ENCODE assay signal across 8 cellular contexts in the genomic region with DNA sequence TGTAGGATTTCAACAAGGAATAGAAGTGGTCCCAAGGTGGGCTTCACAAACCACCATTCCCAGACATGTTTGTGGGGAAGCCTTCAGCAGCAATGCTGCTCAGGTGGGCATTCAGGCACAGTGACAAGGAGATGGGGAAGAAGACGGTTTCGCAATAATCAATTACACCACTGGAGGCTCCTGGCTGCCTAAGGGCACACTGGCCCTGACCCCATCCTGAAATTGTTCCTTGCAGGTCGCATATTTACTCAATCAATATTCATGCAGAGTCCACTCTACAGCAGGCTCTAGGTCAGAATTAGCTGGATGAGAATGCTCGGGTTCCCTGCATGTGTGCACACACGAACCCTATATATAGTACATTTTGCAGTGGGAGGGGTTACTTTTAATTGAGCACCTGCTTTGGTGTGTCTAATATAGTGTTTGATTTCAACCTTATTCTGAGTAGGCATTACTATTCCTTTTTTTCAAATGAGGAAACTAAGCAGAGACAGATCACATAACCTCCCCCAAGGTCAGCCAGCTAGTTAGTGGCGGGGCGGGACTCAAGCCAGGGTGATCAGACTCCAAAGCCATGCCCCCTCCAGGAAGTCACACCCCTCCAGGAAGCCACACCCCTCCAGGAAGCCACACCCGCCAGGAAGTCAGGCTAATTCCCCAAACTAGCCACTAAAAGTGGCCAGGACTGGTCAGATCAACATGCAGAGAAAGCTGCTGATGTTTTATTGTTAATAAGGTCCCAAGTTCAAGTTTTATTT.
A peak's percentile ranks its signal among the peaks of the same experiment; 100 is the strongest.
DNase-seq lines count a peak whose midpoint lies in the region; ATAC-seq and TF ChIP-seq lines count a peak whose summit lies in the region.

No MANE protein-coding gene starts in this region.

- peak in 1 of 2 donors; percentile 29 for TF ChIP-seq EP300 in tibial nerve (IDR thresholded peaks at IDR 0.05)

- no peak overlapping the region for H3K4me3 ChIP-seq in tibial nerve

- H3K36me3 Mint-ChIP-seq in activated naive CD8-positive, alpha-beta T cell treated with anti-CD3 and anti-CD28 coated beads, Interleukin-2, amount 10 ng/mL, durations not matched to agents 7 days and 5 days: peaks cover 6% of the 10 kb centered on the region

- no peak for TF ChIP-seq CTCF in tibial nerve (IDR thresholded peaks at IDR 0.05)

- no peak overlapping the region for H3K4me3 Mint-ChIP-seq in activated naive CD8-positive, alpha-beta T cell treated with anti-CD3 and anti-CD28 coated beads, Interleukin-2, amount 10 ng/mL, durations not matched to agents 7 days and 5 days

- no peaks in the 10 kb centered on the region for H3K27me3 ChIP-seq in tibial nerve

- no peaks in the 10 kb centered on the region for H3K27me3 Mint-ChIP-seq in activated naive CD8-positive, alpha-beta T cell treated with anti-CD3 and anti-CD28 coated beads, Interleukin-2, amount 10 ng/mL, durations not matched to agents 7 days and 5 days

- POLR2A ChIA-PET in activated naive CD8-positive, alpha-beta T cell treated with anti-CD3 and anti-CD28 coated beads, Interleukin-2, amount 10 ng/mL, durations not matched to agents 7 days and 5 days (lab: Charles Lee): no interaction called here

- DNase-seq in activated CD8-positive, alpha-beta memory T cell treated with anti-CD3 and anti-CD28 coated beads for 24 hours: peak; percentile 60
- no peak for DNase-seq in activated CD8-positive, alpha-beta memory T cell treated with anti-CD3 and anti-CD28 coated beads, Interleukin-2, amount 50 U/mL, for 4 hours
- DNase-seq in NOMO-1 treated with dmso at 0.1 percent for 144 hours (lab: John Stamatoyannopoulos, UW; ENCODE audit: unreplicated experiment) (peak; percentile 92), kidney glomerular epithelial cell (lab: John Stamatoyannopoulos, UW) (peak; percentile 46), tibial nerve (ENCODE audit: low spot score in 2 of 2) (peak; percentile 24 to 57), hepatic stellate cell (ENCODE audit: low spot score) (no peak)
- DNase-seq in activated naive CD8-positive, alpha-beta T cell treated with anti-CD3 and anti-CD28 coated beads, Interleukin-2, amount 10 ng/mL, durations not matched to agents 7 days and 5 days: peak; percentile 63

- WGBS in tibial nerve, 2 donors: 74 to 77% methylated on average over 8 of the region's 8 CpGs

- peak; percentile 56 for ATAC-seq in activated naive CD8-positive, alpha-beta T cell treated with anti-CD3 and anti-CD28 coated beads, Interleukin-2, amount 10 ng/mL, durations not matched to agents 7 days and 5 days (ENCODE audit: low read depth)
- no peak for ATAC-seq in HG02798 (IDR thresholded peaks at IDR 0.05; ENCODE audit: poor library complexity, unreplicated experiment)

- H3K27ac Mint-ChIP-seq in activated naive CD8-positive, alpha-beta T cell treated with anti-CD3 and anti-CD28 coated beads, Interleukin-2, amount 10 ng/mL, durations not matched to agents 7 days and 5 days: peak overlapping the region; percentile 34

- no peak overlapping the region for H3K27ac ChIP-seq in tibial nerve

- H3K9me3 ChIP-seq in tibial nerve: no peaks in the 10 kb centered on the region

- no peaks in the 10 kb centered on the region for H3K9me3 Mint-ChIP-seq in activated naive CD8-positive, alpha-beta T cell treated with anti-CD3 and anti-CD28 coated beads, Interleukin-2, amount 10 ng/mL, durations not matched to agents 7 days and 5 days

- no peaks in the 10 kb centered on the region for H3K4me1 ChIP-seq in tibial nerve

- peaks cover 23% of the 10 kb centered on the region for H3K4me1 Mint-ChIP-seq in activated naive CD8-positive, alpha-beta T cell treated with anti-CD3 and anti-CD28 coated beads, Interleukin-2, amount 10 ng/mL, durations not matched to agents 7 days and 5 days

- H3K36me3 ChIP-seq in tibial nerve: no peaks in the 10 kb centered on the region

- TF ChIP-seq POLR2A in tibial nerve (IDR thresholded peaks at IDR 0.05): no peak

Comparison
In these comparisons a context has a peak if more than half of its experiments do, and no peak if none do; other contexts are left out.
1. DNase-seq: peak in activated CD8-positive, alpha-beta memory T cell treated with anti-CD3 and anti-CD28 coated beads for 24 hours (single experiment), NOMO-1 treated with dmso at 0.1 percent for 144 hours (single experiment), activated naive CD8-positive, alpha-beta T cell treated with anti-CD3 and anti-CD28 coated beads, Interleukin-2, amount 10 ng/mL, durations not matched to agents 7 days and 5 days (single experiment), kidney glomerular epithelial cell (single experiment) and tibial nerve (2 of 2); none in activated CD8-positive, alpha-beta memory T cell treated with anti-CD3 and anti-CD28 coated beads, Interleukin-2, amount 50 U/mL, for 4 hours (single experiment) and hepatic stellate cell (single experiment).